In genomic region chr1:28428990-28429520, GRCh38 we compare ENCODE assay signal across 1 cellular context.
TF ChIP-seq lines count a peak whose summit lies in the region.

No MANE protein-coding gene starts in this region.

TF ChIP-seq in GM23338, 12 proteins besides CTCF, POLR2A, EP300 and RAD21 (continued from another document):
- TF ChIP-seq REST (IDR thresholded peaks at IDR 0.05; ENCODE audit: unreplicated experiment) (no peak), JUNB (IDR thresholded peaks at IDR 0.05; ENCODE audit: unreplicated experiment) (no peak), STAT1 (IDR thresholded peaks at IDR 0.05; ENCODE audit: unreplicated experiment) (no peak), POLR2AphosphoS5 (IDR thresholded peaks at IDR 0.05; ENCODE audit: low read depth) (no peak), ETS1 (IDR thresholded peaks at IDR 0.05) (no peak), ZNF331 (CRISPR knock-in tag; IDR thresholded peaks at IDR 0.05; ENCODE audit: low read depth) (no peak), ZNF462 (CRISPR knock-in tag; IDR thresholded peaks at IDR 0.05) (no peak), CREB1 (CRISPR knock-in tag; IDR thresholded peaks at IDR 0.05; ENCODE audit: low read depth) (no peak), EZH2 (IDR thresholded peaks at IDR 0.05; ENCODE audit: low read depth, unreplicated experiment) (no peak)
